In genomic region chr12:6461401-6462233, GRCh38 we compare ENCODE assay signal across 9 cellular contexts. TPM values are rescaled to one million over a fixed set of nuclear protein-coding genes. Genes with fewer than 3 reads are reported as not detected.
DNase-seq lines count a peak whose midpoint lies in the region; ATAC-seq and FAIRE-seq lines count a peak whose summit lies in the region.
"Had no signal": no experiment of that assay in that cellular context is flagged by ENCODE, and none has a peak within 500 bp of the region (broad histone marks: within the 10 kb centered on the region; RNA-seq: fewer than 3 reads in every experiment).

No MANE protein-coding gene starts in this region.

- POLR2A ChIA-PET in activated CD8-positive, alpha-beta T cell treated with anti-CD3 and anti-CD28 coated beads, Interleukin-2, amount 10 ng/mL, durations not matched to agents 7 days and 5 days (lab: Charles Lee) = interaction anchor here (0.9 to 8.0 kb wide), 15 partner anchors 9 to 125 kb away, joined by 3 to 103 read pairs (median 19); partner anchors contain the start of genes CD27, GAPDH, MRPL51 and TAPBPL

- ATAC-seq in GM19468 (IDR thresholded peaks at IDR 0.05; ENCODE audit: extremely low read depth, unreplicated experiment) = peak; percentile 54
- peak; percentile 79 for ATAC-seq in activated CD8-positive, alpha-beta T cell treated with anti-CD3 and anti-CD28 coated beads, Interleukin-2, amount 10 ng/mL, durations not matched to agents 7 days and 5 days

- peaks cover 91% of the 10 kb centered on the region for H3K36me3 Mint-ChIP-seq in activated CD8-positive, alpha-beta T cell treated with anti-CD3 and anti-CD28 coated beads, Interleukin-2, amount 10 ng/mL, durations not matched to agents 7 days and 5 days (ENCODE audit: low read depth)

- no peak for FAIRE-seq in RCC 7860 (lab: Jason Lieb, UNC)
- FAIRE-seq: A204.1 had no signal

- H3K4me1 Mint-ChIP-seq in activated CD8-positive, alpha-beta T cell treated with anti-CD3 and anti-CD28 coated beads, Interleukin-2, amount 10 ng/mL, durations not matched to agents 7 days and 5 days (ENCODE audit: low read depth) = peaks cover 92% of the 10 kb centered on the region

- H3K27ac Mint-ChIP-seq in activated CD8-positive, alpha-beta T cell treated with anti-CD3 and anti-CD28 coated beads, Interleukin-2, amount 10 ng/mL, durations not matched to agents 7 days and 5 days = peak overlapping the region; percentile 99

- H3K27me3 Mint-ChIP-seq in activated CD8-positive, alpha-beta T cell treated with anti-CD3 and anti-CD28 coated beads, Interleukin-2, amount 10 ng/mL, durations not matched to agents 7 days and 5 days (ENCODE audit: low read depth) = no peaks in the 10 kb centered on the region

- DNase-seq in A172 (ENCODE audit: low spot score) (peak; percentile 6), KG1 (lab: John Stamatoyannopoulos, UW) (peak; percentile 85), foreskin melanocyte (peak; percentile 77), NCI-H1105 (lab: John Stamatoyannopoulos, UW) (no peak), RCC 7860 (ENCODE audit: low spot score) (no peak)
- DNase-seq in activated CD8-positive, alpha-beta T cell treated with anti-CD3 and anti-CD28 coated beads, Interleukin-2, amount 10 ng/mL, durations not matched to agents 7 days and 5 days = peak; percentile 95
- peak; percentile 49 to 51 for DNase-seq in stimulated activated CD4-positive, alpha-beta T cell treated with anti-CD3 and anti-CD28 coated beads, Interleukin-1b, Interleukin-23, amount 100 ng/mL, for 4 hours (ENCODE audit: low read depth in 2 of 2)

- CTCF ChIA-PET in activated CD8-positive, alpha-beta T cell treated with anti-CD3 and anti-CD28 coated beads, Interleukin-2, amount 10 ng/mL, durations not matched to agents 7 days and 5 days (lab: Charles Lee) = interaction anchor here (0.6 to 10.9 kb wide), 13 partner anchors 9 to 183 kb away, joined by 3 to 288 read pairs (median 4); partner anchors contain the start of genes CD27, MRPL51, TAPBPL and VAMP1

- H3K9me3 Mint-ChIP-seq in activated CD8-positive, alpha-beta T cell treated with anti-CD3 and anti-CD28 coated beads, Interleukin-2, amount 10 ng/mL, durations not matched to agents 7 days and 5 days (ENCODE audit: insufficient read depth) = no peaks in the 10 kb centered on the region

- H3K4me3 Mint-ChIP-seq in activated CD8-positive, alpha-beta T cell treated with anti-CD3 and anti-CD28 coated beads, Interleukin-2, amount 10 ng/mL, durations not matched to agents 7 days and 5 days = peak overlapping the region; percentile 71

RNA-seq across cellular contexts. Expression of gene VAMP1, which starts 8.9 kb away (rescaled TPM):
- 0.33 and 3.2 TPM in 2 replicates for total RNA-seq in A172 (2014; rRNA removed; shearing (Covaris generic))
- total RNA-seq in activated CD8-positive, alpha-beta T cell treated with anti-CD3 and anti-CD28 coated beads, Interleukin-2, amount 10 ng/mL, durations not matched to agents 7 days and 5 days = 10 to 100 TPM; 46.6 to 48.9 TPM

RNA-seq across cellular contexts. Expression of gene TAPBPL, which starts 9.8 kb away (rescaled TPM):
- 2.6 and 3.4 TPM in 2 replicates for total RNA-seq in A172 (2014; rRNA removed; shearing (Covaris generic))
- total RNA-seq in activated CD8-positive, alpha-beta T cell treated with anti-CD3 and anti-CD28 coated beads, Interleukin-2, amount 10 ng/mL, durations not matched to agents 7 days and 5 days = 10 to 100 TPM; 31.2 to 32.5 TPM

RNA-seq across cellular contexts. Expression of gene CD27, which starts 16.9 kb away (rescaled TPM):
- total RNA-seq in A172 (2014; rRNA removed; shearing (Covaris generic)) = not detected in 2 replicates
- total RNA-seq in activated CD8-positive, alpha-beta T cell treated with anti-CD3 and anti-CD28 coated beads, Interleukin-2, amount 10 ng/mL, durations not matched to agents 7 days and 5 days = 100 to 1,000 TPM; 112 to 131 TPM

RNA-seq across cellular contexts. Expression of gene MRPL51, which starts 31.4 kb away (rescaled TPM):
- 116 and 166 TPM in 2 replicates for total RNA-seq in A172 (2014; rRNA removed; shearing (Covaris generic))
- total RNA-seq in activated CD8-positive, alpha-beta T cell treated with anti-CD3 and anti-CD28 coated beads, Interleukin-2, amount 10 ng/mL, durations not matched to agents 7 days and 5 days = 100 to 1,000 TPM; 217 to 228 TPM

RNA-seq across cellular contexts. Expression of gene NCAPD2, which starts 32.3 kb away (rescaled TPM):
- 46.2 and 60.2 TPM in 2 replicates for total RNA-seq in A172 (2014; rRNA removed; shearing (Covaris generic))
- 100 to 1,000 TPM; 195 to 201 TPM for total RNA-seq in activated CD8-positive, alpha-beta T cell treated with anti-CD3 and anti-CD28 coated beads, Interleukin-2, amount 10 ng/mL, durations not matched to agents 7 days and 5 days

Comparison
In these comparisons a context has a peak if more than half of its experiments do, and no peak if none do; other contexts are left out.
1. DNase-seq: peak in A172 (single experiment), KG1 (single experiment), activated CD8-positive, alpha-beta T cell treated with anti-CD3 and anti-CD28 coated beads, Interleukin-2, amount 10 ng/mL, durations not matched to agents 7 days and 5 days (single experiment), foreskin melanocyte (single experiment) and stimulated activated CD4-positive, alpha-beta T cell treated with anti-CD3 and anti-CD28 coated beads, Interleukin-1b, Interleukin-23, amount 100 ng/mL, for 4 hours (2 of 2); none in NCI-H1105 (single experiment) and RCC 7860 (single experiment).
2. RNA of gene VAMP1, which starts 8.9 kb away (total RNA-seq): 46.6 to 48.9 TPM in activated CD8-positive, alpha-beta T cell treated with anti-CD3 and anti-CD28 coated beads, Interleukin-2, amount 10 ng/mL, durations not matched to agents 7 days and 5 days; 0.33 to 3.2 TPM in A172; every median in the first group is over 10 times any median in the second.
3. RNA of gene CD27, which starts 16.9 kb away (total RNA-seq): 112 to 131 TPM in activated CD8-positive, alpha-beta T cell treated with anti-CD3 and anti-CD28 coated beads, Interleukin-2, amount 10 ng/mL, durations not matched to agents 7 days and 5 days; not detected in A172; every median in the first group is over 100 times any median in the second.